In genomic region chr4:108148316-108148715, GRCh38 we compare ENCODE assay signal across 14 cellular contexts. TPM values are rescaled to one million over a fixed set of nuclear protein-coding genes. Genes with fewer than 3 reads are reported as not detected.
DNase-seq lines count a peak whose midpoint lies in the region; ATAC-seq, FAIRE-seq and TF ChIP-seq lines count a peak whose summit lies in the region.
"Had no signal": no experiment of that assay in that cellular context is flagged by ENCODE, and none has a peak within 500 bp of the region (broad histone marks: within the 10 kb centered on the region; RNA-seq: fewer than 3 reads in every experiment).

No MANE protein-coding gene starts in this region.

- H3K4me1 ChIP-seq in DND-41 (ENCODE audit: insufficient read depth, low read length) (peaks cover 87% of the 10 kb centered on the region), mucosa of descending colon (ENCODE audit: low read depth) (no peaks in the 10 kb centered on the region)
- H3K4me1 ChIP-seq: colonic mucosa had no signal

- peak in 1 of 2 donors; percentile 37 for DNase-seq in activated T-cell treated with anti-CD3 and anti-CD28 coated beads, Interleukin-2, amount 50 U/mL, for 72 hours
- no peak for DNase-seq in activated T-cell treated with anti-CD3 and anti-CD28 coated beads, Interleukin-2, amount 50 U/mL, for 48 hours
- no peak for DNase-seq in DND-41
- DNase-seq in T-helper 17 cell: no peak
- no peak for DNase-seq in mucosa of descending colon
- DNase-seq in frontal cortex (ENCODE audit: low spot score in 2 of 2): no peak
- no peak for DNase-seq in GM03348 (ENCODE audit: low spot score)
- no peak for DNase-seq in anterior cingulate cortex (lab: John Stamatoyannopoulos, UW)
- DNase-seq: colonic mucosa, hypothalamus, NCI-H1694, T1000 had no signal

- H3K36me3 ChIP-seq in DND-41 (ENCODE audit: insufficient read depth, low read length) (peaks cover 92% of the 10 kb centered on the region), mucosa of descending colon (ENCODE audit: low read depth) (no peaks in the 10 kb centered on the region)
- H3K36me3 ChIP-seq: colonic mucosa, thoracic aorta had no signal

- no peaks in the 10 kb centered on the region for H3K27me3 Mint-ChIP-seq in activated T-cell treated with anti-CD3 and anti-CD28 coated beads, Interleukin-2, amount 50 U/mL, for 72 hours (ENCODE audit: low read depth)
- H3K27me3 Mint-ChIP-seq in T-helper 17 cell: peaks cover 10% of the 10 kb centered on the region

- H3K4me2 ChIP-seq in DND-41 (ENCODE audit: insufficient read depth, low read length): peak overlapping the region; percentile 44; the same call in 1 of the 2 replicates

- no peak for FAIRE-seq in frontal cortex (lab: Jason Lieb, UNC)

- H3K27ac Mint-ChIP-seq in activated T-cell treated with anti-CD3 and anti-CD28 coated beads, Interleukin-2, amount 50 U/mL, for 72 hours: peak overlapping the region; percentile 85
- H3K27ac Mint-ChIP-seq in T-helper 17 cell: peak overlapping the region; percentile 85

- H3K27ac ChIP-seq in DND-41 (ENCODE audit: low read length): 0 out of 2 replicates have a peak overlapping the region, but pooled peaks have one; percentile 4
- H3K27ac ChIP-seq: colonic mucosa, thoracic aorta had no signal

- H3K4me1 Mint-ChIP-seq in activated T-cell treated with anti-CD3 and anti-CD28 coated beads, Interleukin-2, amount 50 U/mL, for 72 hours (ENCODE audit: low read depth): peaks cover 95% of the 10 kb centered on the region
- peaks cover 62% of the 10 kb centered on the region for H3K4me1 Mint-ChIP-seq in T-helper 17 cell

- H3K36me3 Mint-ChIP-seq in activated T-cell treated with anti-CD3 and anti-CD28 coated beads, Interleukin-2, amount 50 U/mL, for 72 hours (ENCODE audit: insufficient read depth in 2 of 2): peaks cover 15 to 19% of the 10 kb centered on the region in 2 donors
- peaks cover 12% of the 10 kb centered on the region for H3K36me3 Mint-ChIP-seq in T-helper 17 cell (ENCODE audit: low read depth)

- peak; percentile 54 to 66 for ATAC-seq in activated T-cell treated with anti-CD3 and anti-CD28 coated beads, Interleukin-2, amount 50 U/mL, for 72 hours (replicated peaks in 1 of 2)
- peak; percentile 45 for ATAC-seq in DND-41 (ENCODE audit: insufficient read depth, low read depth)
- peak; percentile 69 for ATAC-seq in T-helper 17 cell
- ATAC-seq in mucosa of descending colon: peak; percentile 15
- ATAC-seq: Right ventricle myocardium inferior had no signal

- no peaks in the 10 kb centered on the region for H3K9me3 Mint-ChIP-seq in activated T-cell treated with anti-CD3 and anti-CD28 coated beads, Interleukin-2, amount 50 U/mL, for 72 hours

- peaks cover 98% of the 10 kb centered on the region for H3K79me2 ChIP-seq in DND-41 (ENCODE audit: insufficient read depth, low read length)

- no peak overlapping the region for H2AFZ ChIP-seq in DND-41 (ENCODE audit: low read depth, low read length)

- H3K4me3 Mint-ChIP-seq in activated T-cell treated with anti-CD3 and anti-CD28 coated beads, Interleukin-2, amount 50 U/mL, for 72 hours: peak overlapping the region; percentile 55 to 82
- peak overlapping the region; percentile 31 for H3K4me3 Mint-ChIP-seq in T-helper 17 cell

- no peak overlapping the region for H3K9ac ChIP-seq in DND-41 (ENCODE audit: low read depth, low read length)

- peaks cover 89% of the 10 kb centered on the region for H4K20me1 ChIP-seq in DND-41 (ENCODE audit: insufficient read depth, low read length)

- H3K9me3 ChIP-seq in DND-41 (ENCODE audit: insufficient read depth, low read length, severe bottlenecking) (no peaks in the 10 kb centered on the region), T-helper 17 cell (ENCODE audit: control insufficient read depth, low read length, poor library complexity, severe bottlenecking) (no peaks in the 10 kb centered on the region), mucosa of descending colon (no peaks in the 10 kb centered on the region)
- H3K9me3 ChIP-seq: colonic mucosa, thoracic aorta had no signal

- no peaks in the 10 kb centered on the region for H3K27me3 ChIP-seq in DND-41 (ENCODE audit: insufficient read depth, low read length, poor library complexity)
- H3K27me3 ChIP-seq: colonic mucosa had no signal

- H3K4me3 ChIP-seq in DND-41 (ENCODE audit: low read depth in 1 of 2, low read length in 2 of 2) (no peak overlapping the region), mucosa of descending colon (no peak overlapping the region)
- H3K4me3 ChIP-seq: colonic mucosa, thoracic aorta had no signal

- intact Hi-C loops in mucosa of descending colon (cut with DNase I, micrococcal nuclease): no loop called here

- TF ChIP-seq CTCF in DND-41 (IDR thresholded peaks at IDR 0.05; ENCODE audit: borderline replicate concordance, extremely low read depth, low read length, poor library complexity, severe bottlenecking) (no peak), mucosa of descending colon (IDR thresholded peaks at IDR 0.05) (no peak)

RNA-seq across cellular contexts. Expression of gene LEF1, which starts 20.4 kb away (rescaled TPM):
- total RNA-seq in activated T-cell treated with anti-CD3 and anti-CD28 coated beads, Interleukin-2, amount 50 U/mL, for 72 hours: 100 to 1,000 TPM; 130 to 175 TPM
- total RNA-seq in T-helper 17 cell (100 to 1,000 TPM; 236 to 319 TPM), mucosa of descending colon (1 to 10 TPM; 2.2 to 3.9 (median 2.5) TPM), frontal cortex (6.1 TPM)

Comparison
In these comparisons a context has a peak if more than half of its experiments do, and no peak if none do; other contexts are left out.
1. ATAC-seq: peak in every context shown above with its lines; median percentile 69 in T-helper 17 cell; 60 in activated T-cell treated with anti-CD3 and anti-CD28 coated beads, Interleukin-2, amount 50 U/mL, for 72 hours; 45 in DND-41; 15 in mucosa of descending colon.
2. RNA of gene LEF1, which starts 20.4 kb away (total RNA-seq): 236 to 319 TPM in T-helper 17 cell and 130 to 175 TPM in activated T-cell treated with anti-CD3 and anti-CD28 coated beads, Interleukin-2, amount 50 U/mL, for 72 hours; 6.1 TPM in frontal cortex (single experiment) and 2.2 to 3.9 TPM in mucosa of descending colon; every median in the first group is over 10 times any median in the second.